In the genomic region with DNA sequence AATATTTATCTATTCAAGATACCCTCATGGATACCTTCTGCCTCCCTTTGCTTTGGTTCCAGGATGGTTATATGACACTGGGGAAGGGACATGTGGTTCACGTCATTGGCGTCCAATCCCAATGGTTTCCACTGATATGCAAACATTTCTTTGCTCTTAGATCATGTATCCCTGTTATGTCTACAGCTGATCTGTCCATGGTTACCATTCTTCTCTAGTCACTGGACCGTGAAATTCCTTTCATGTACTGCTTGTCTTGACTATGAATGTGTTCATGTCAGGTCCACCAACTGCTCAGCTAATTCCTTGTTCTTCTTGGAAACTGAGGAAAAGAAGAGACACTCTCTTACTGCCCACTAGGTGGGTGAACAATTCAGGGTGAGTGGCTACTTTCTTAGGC, we compare ENCODE assay signal across 22 cellular contexts.
A peak's percentile ranks its signal among the peaks of the same experiment; 100 is the strongest.
DNase-seq lines count a peak whose midpoint lies in the region; ATAC-seq and TF ChIP-seq lines count a peak whose summit lies in the region.
"Had no signal": no experiment of that assay in that cellular context is flagged by ENCODE, and none has a peak within 500 bp of the region (broad histone marks: within the 10 kb centered on the region; RNA-seq: fewer than 3 reads in every experiment).

No MANE protein-coding gene starts in this region.

- H3K27me3 Mint-ChIP-seq in natural killer cell (ENCODE audit: low read depth in 2 of 2) = no peaks in the 10 kb centered on the region
- H3K27me3 Mint-ChIP-seq: IgD-negative memory B cell, memory B cell had no signal

- H3K36me3 Mint-ChIP-seq in natural killer cell = no peaks in the 10 kb centered on the region
- H3K36me3 Mint-ChIP-seq: IgD-negative memory B cell, memory B cell, type B pancreatic cell had no signal

- in situ Hi-C loops in ACHN (cut with HindIII; ENCODE audit: low pct_ligation_motif_present, low pct_unique_long_range_greater_than_20kb, low sequenced_read_pairs) = no loop called here

- H3K4me1 Mint-ChIP-seq in natural killer cell = no peaks in the 10 kb centered on the region

- H3K4me1 ChIP-seq in HEK293 (ENCODE audit: control insufficient read depth, insufficient read depth, low read length) = peaks cover 12% of the 10 kb centered on the region
- H3K4me1 ChIP-seq: BLaER1, colonic mucosa had no signal

- no peak overlapping the region for H3K4me3 Mint-ChIP-seq in natural killer cell
- H3K4me3 Mint-ChIP-seq: IgD-negative memory B cell, memory B cell, type B pancreatic cell had no signal

- TF ChIP-seq CTCF in HEK293 (tag by site-specific recombination; IDR thresholded peaks at IDR 0.05) (no peak), choroid plexus epithelial cell (conservative IDR thresholded peaks at IDR 0.05; ENCODE audit: low read depth, low read length) (no peak), natural killer cell (IDR thresholded peaks at IDR 0.05) (no peak)

- POLR2A ChIA-PET in HEK293 (lab: Yijun Ruan, JAX) = no interaction called here

- no peaks in the 10 kb centered on the region for H3K9me3 ChIP-seq in HEK293 (ENCODE audit: control insufficient read depth, insufficient read depth, low read depth, low read length)
- H3K9me3 ChIP-seq: BLaER1, colonic mucosa had no signal

- H3K9me3 Mint-ChIP-seq in natural killer cell = no peaks in the 10 kb centered on the region

- ATAC-seq in natural killer cell (no peak), GM21526 (IDR thresholded peaks at IDR 0.05; ENCODE audit: low FRiP score, unreplicated experiment) (no peak)
- ATAC-seq: activated CD4-positive, CD25-positive, alpha-beta regulatory T cell treated with anti-CD3 and anti-CD28 coated beads, Interleukin-2, amount 50 U/mL, for 24 hours had no signal

- intact Hi-C loops in natural killer cell (cut with micrococcal nuclease) = no loop called here

- H3K36me3 ChIP-seq in HEK293 (ENCODE audit: control insufficient read depth in 2 of 2, insufficient read depth in 1 of 2, low read length in 2 of 2) = no peaks in the 10 kb centered on the region
- H3K36me3 ChIP-seq: BLaER1, colonic mucosa, MG63 had no signal

- H3K27ac Mint-ChIP-seq in natural killer cell = no peak overlapping the region
- H3K27ac Mint-ChIP-seq: IgD-negative memory B cell, memory B cell, type B pancreatic cell had no signal

- H3K27ac ChIP-seq in HEK293 (ENCODE audit: extremely low read depth, low read depth, low read length) = no peak overlapping the region
- H3K27ac ChIP-seq: BLaER1, colonic mucosa had no signal

- H3K4me3 ChIP-seq in HEK293 (ENCODE audit: low read depth, low read length) = no peak overlapping the region
- no peak overlapping the region for H3K4me3 ChIP-seq in choroid plexus epithelial cell (ENCODE audit: low read depth, low read length)
- H3K4me3 ChIP-seq: BLaER1, colonic mucosa, MG63 had no signal

- DNase-seq in ACHN = peak; percentile 30
- DNase-seq in NCI-H526 treated with DMSO at 0.1 percent for 48 hours (lab: John Stamatoyannopoulos, UW) = peak; percentile 75
- DNase-seq in choroid plexus epithelial cell (ENCODE audit: low read depth) = peak; percentile 3
- DNase-seq in natural killer cell = no peak
- no peak for DNase-seq in NCI-H2227 (lab: John Stamatoyannopoulos, UW; ENCODE audit: unreplicated experiment)
- no peak for DNase-seq in NCI-H1436 treated with DMSO at 0.1 percent for 48 hours (lab: John Stamatoyannopoulos, UW)
- DNase-seq: activated gamma-delta T cell treated with Interleukin-2 at 50 U/mL for 16 hours; activated T-cell treated with anti-CD3 and anti-CD28 coated beads, Interleukin-2, amount 50 U/mL, for 1 hour; colonic mucosa; MG63; NCI-H1436; NCI-H524; nucleus accumbens; retina; stimulated activated CD4-positive, alpha-beta T cell treated with anti-CD3 and anti-CD28 coated beads, Interleukin-4, amount 100 ng/mL, for 4 hours had no signal

- CTCF ChIA-PET in HEK293 (lab: Yijun Ruan, JAX) = no interaction called here

TF ChIP-seq in HEK293, 187 proteins besides CTCF, POLR2A, EP300 and RAD21:
- TF ChIP-seq ZNF416 (tag by site-specific recombination; IDR thresholded peaks at IDR 0.05) = no peak
- no peak for TF ChIP-seq ZNF843 (tag by site-specific recombination; IDR thresholded peaks at IDR 0.05)
- TF ChIP-seq ZNF366 (tag by site-specific recombination; conservative IDR thresholded peaks at IDR 0.05) = no peak
- no peak for TF ChIP-seq ZNF157 (tag by site-specific recombination; IDR thresholded peaks at IDR 0.05)
- no peak for TF ChIP-seq ZNF830 (tag by site-specific recombination; IDR thresholded peaks at IDR 0.05; ENCODE audit: low read depth)
- TF ChIP-seq, protein P1, sequence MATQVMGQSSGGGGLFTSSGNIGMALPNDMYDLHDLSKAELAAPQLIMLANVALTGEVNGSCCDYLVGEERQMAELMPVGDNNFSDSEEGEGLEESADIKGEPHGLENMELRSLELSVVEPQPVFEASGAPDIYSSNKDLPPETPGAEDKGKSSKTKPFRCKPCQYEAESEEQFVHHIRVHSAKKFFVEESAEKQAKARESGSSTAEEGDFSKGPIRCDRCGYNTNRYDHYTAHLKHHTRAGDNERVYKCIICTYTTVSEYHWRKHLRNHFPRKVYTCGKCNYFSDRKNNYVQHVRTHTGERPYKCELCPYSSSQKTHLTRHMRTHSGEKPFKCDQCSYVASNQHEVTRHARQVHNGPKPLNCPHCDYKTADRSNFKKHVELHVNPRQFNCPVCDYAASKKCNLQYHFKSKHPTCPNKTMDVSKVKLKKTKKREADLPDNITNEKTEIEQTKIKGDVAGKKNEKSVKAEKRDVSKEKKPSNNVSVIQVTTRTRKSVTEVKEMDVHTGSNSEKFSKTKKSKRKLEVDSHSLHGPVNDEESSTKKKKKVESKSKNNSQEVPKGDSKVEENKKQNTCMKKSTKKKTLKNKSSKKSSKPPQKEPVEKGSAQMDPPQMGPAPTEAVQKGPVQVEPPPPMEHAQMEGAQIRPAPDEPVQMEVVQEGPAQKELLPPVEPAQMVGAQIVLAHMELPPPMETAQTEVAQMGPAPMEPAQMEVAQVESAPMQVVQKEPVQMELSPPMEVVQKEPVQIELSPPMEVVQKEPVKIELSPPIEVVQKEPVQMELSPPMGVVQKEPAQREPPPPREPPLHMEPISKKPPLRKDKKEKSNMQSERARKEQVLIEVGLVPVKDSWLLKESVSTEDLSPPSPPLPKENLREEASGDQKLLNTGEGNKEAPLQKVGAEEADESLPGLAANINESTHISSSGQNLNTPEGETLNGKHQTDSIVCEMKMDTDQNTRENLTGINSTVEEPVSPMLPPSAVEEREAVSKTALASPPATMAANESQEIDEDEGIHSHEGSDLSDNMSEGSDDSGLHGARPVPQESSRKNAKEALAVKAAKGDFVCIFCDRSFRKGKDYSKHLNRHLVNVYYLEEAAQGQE (tag by site-specific recombination; IDR thresholded peaks at IDR 0.05) = peak; percentile 91

Comparison
In these comparisons a context has a peak if more than half of its experiments do, and no peak if none do; other contexts are left out.
1. DNase-seq: peak in ACHN (single experiment), NCI-H526 treated with DMSO at 0.1 percent for 48 hours (single experiment) and choroid plexus epithelial cell (single experiment); none in natural killer cell (single experiment), NCI-H2227 (single experiment) and NCI-H1436 treated with DMSO at 0.1 percent for 48 hours (single experiment).